ENCODE assay signal across 10 cellular contexts in the genomic region with DNA sequence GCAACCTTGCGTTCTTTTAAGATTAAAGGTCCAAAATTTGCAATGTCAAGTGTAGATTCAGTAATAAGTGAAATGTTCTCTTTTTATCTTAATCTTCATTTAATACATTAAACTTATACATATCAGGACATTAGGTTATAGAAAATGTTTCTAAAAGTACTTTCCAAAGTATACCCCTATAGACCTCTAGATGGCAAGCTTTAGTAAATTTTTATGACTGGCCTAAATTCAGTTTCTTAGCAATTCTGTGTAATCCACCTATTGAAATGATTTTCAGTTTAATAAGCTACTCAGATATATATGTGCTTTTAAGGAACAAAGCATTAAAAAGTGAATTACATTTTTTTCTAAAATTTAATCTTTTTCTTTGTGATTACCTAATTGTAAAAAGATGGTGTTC.
DNase-seq lines count a peak whose midpoint lies in the region; ATAC-seq, FAIRE-seq and TF ChIP-seq lines count a peak whose summit lies in the region.
"Had no signal": no experiment of that assay in that cellular context is flagged by ENCODE, and none has a peak within 500 bp of the region (broad histone marks: within the 10 kb centered on the region; RNA-seq: fewer than 3 reads in every experiment).

No MANE protein-coding gene starts in this region.

- no peaks in the 10 kb centered on the region for H3K4me1 ChIP-seq in HepG2 (ENCODE audit: insufficient read depth, low read length)
- H3K4me1 ChIP-seq: HAP-1 had no signal

- TF ChIP-seq POLR2A in HepG2 (IDR thresholded peaks at IDR 0.05; ENCODE audit: insufficient read depth in 1 of 2, low read depth in 2 of 2, low read length in 2 of 2): no peak

- CTCF ChIA-PET in HepG2 (lab: Yijun Ruan, JAX; ENCODE audit: low intra/inter-chr PET ratio, low total read pairs): no interaction called here

- POLR2A ChIA-PET in HepG2 (lab: Yijun Ruan, JAX): no interaction called here

- TF ChIP-seq CTCF in VCaP (conservative IDR thresholded peaks at IDR 0.05) (peak; percentile 78), HepG2 (CRISPR knock-in tag; IDR thresholded peaks at IDR 0.05) (peak; percentile 40)

- no peaks in the 10 kb centered on the region for H3K27me3 ChIP-seq in HepG2 (ENCODE audit: control insufficient read depth in 1 of 2, insufficient read depth in 2 of 2, low read length in 2 of 2)

- TF ChIP-seq EP300 in HepG2 (IDR thresholded peaks at IDR 0.05; ENCODE audit: low read depth in 2 of 2, low read length in 2 of 2) (no peak), HepG2 (CRISPR knock-in tag; IDR thresholded peaks at IDR 0.05; ENCODE audit: borderline replicate concordance) (no peak)

- H3K36me3 ChIP-seq in HepG2 (replicated peaks in 1 of 2; ENCODE audit: control insufficient read depth in 1 of 2, insufficient read depth in 2 of 2, low read length in 2 of 2): no peaks in the 10 kb centered on the region
- H3K36me3 ChIP-seq: HAP-1 had no signal

- no peaks in the 10 kb centered on the region for H3K79me2 ChIP-seq in HepG2 (ENCODE audit: insufficient read depth, low read length)

- no peak for TF ChIP-seq RAD21 in HepG2 (CRISPR knock-in tag; IDR thresholded peaks at IDR 0.05)

- H3K9ac ChIP-seq in HepG2 (ENCODE audit: insufficient read depth, low read depth, low read length): no peak overlapping the region

- BruUV-seq in HepG2 (replicated peaks; lab: Mats Ljungman, UMichigan): no TSS peak

- no peak overlapping the region for H3K4me2 ChIP-seq in HepG2 (ENCODE audit: low read depth, low read length)

- FAIRE-seq in HepG2 (lab: Jason Lieb, UNC): no peak

- in situ Hi-C loops in G401 (cut with HindIII; ENCODE audit: low sequenced_read_pairs): no loop called here
- in situ Hi-C loops in HepG2 (cut with HindIII; ENCODE audit: extremely low pct_ligation_motif_present, low pct_unique_long_range_greater_than_20kb): no loop called here

- DNase-seq in G401 (ENCODE audit: low spot score) (peak; percentile 50), HepG2 (ENCODE audit: low spot score) (peak; percentile 1), cortex of kidney (lab: John Stamatoyannopoulos, UW) (no peak), islet precursor cell (no peak)
- DNase-seq in stimulated activated naive CD4-positive, alpha-beta T cell treated with Interleukin-2 at 50 U/mL for 16 hours (lab: John Stamatoyannopoulos, UW): no peak
- DNase-seq: midbrain had no signal

- ATAC-seq in HG03159 (IDR thresholded peaks at IDR 0.05; ENCODE audit: unreplicated experiment) (peak; percentile 63), HepG2 (no peak), HG02981 (IDR thresholded peaks at IDR 0.05; ENCODE audit: unreplicated experiment) (no peak)

- no peaks in the 10 kb centered on the region for H3K9me3 ChIP-seq in HepG2 (ENCODE audit: low read length)
- H3K9me3 ChIP-seq: HAP-1 had no signal

- H4K20me1 ChIP-seq in HepG2 (ENCODE audit: insufficient read depth, low read length): no peaks in the 10 kb centered on the region

- no peak overlapping the region for H3K4me3 ChIP-seq in HepG2 (replicated peaks in 1 of 3; ENCODE audit: insufficient read depth in 1 of 3, low read depth in 2 of 3, low read length in 3 of 3)
- H3K4me3 ChIP-seq: HAP-1 had no signal

- intact Hi-C loops in HepG2 (cut with micrococcal nuclease; ENCODE audit: unreplicated experiment): loop anchor here (1.0 to 5.0 kb wide), 3 partner anchors 201 to 713 kb away; no protein-coding TSS in a partner anchor

- whole genome bisulfite sequencing in HepG2 (ENCODE audit: low lambda C conversion rate): 2% methylated on average over 1 of the region's 1 CpG

- H3K27ac ChIP-seq in VCaP: no peak overlapping the region
- H3K27ac ChIP-seq in HepG2 (ENCODE audit: extremely low read length, insufficient read depth, low read length): no peak overlapping the region

- H2AFZ ChIP-seq in HepG2 (ENCODE audit: low read length): no peak overlapping the region

TF ChIP-seq in HepG2, 621 proteins besides CTCF, POLR2A, EP300 and RAD21:
- TF ChIP-seq SRSF9 (IDR thresholded peaks at IDR 0.05; ENCODE audit: borderline replicate concordance, insufficient read depth, low read depth, low read length, poor library complexity, severe bottlenecking) (no peak), ZNF839 (CRISPR knock-in tag; IDR thresholded peaks at IDR 0.05; ENCODE audit: borderline replicate concordance) (no peak), STAG1 (CRISPR knock-in tag; IDR thresholded peaks at IDR 0.05) (peak; percentile 26)

Comparison
In these comparisons a context has a peak if more than half of its experiments do, and no peak if none do; other contexts are left out.
1. DNase-seq: peak in G401 (single experiment) and HepG2 (single experiment); none in cortex of kidney (single experiment), islet precursor cell (single experiment) and stimulated activated naive CD4-positive, alpha-beta T cell treated with Interleukin-2 at 50 U/mL for 16 hours (single experiment).